Comparison of ENCODE assay signal across 9 cellular contexts in the genomic region with DNA sequence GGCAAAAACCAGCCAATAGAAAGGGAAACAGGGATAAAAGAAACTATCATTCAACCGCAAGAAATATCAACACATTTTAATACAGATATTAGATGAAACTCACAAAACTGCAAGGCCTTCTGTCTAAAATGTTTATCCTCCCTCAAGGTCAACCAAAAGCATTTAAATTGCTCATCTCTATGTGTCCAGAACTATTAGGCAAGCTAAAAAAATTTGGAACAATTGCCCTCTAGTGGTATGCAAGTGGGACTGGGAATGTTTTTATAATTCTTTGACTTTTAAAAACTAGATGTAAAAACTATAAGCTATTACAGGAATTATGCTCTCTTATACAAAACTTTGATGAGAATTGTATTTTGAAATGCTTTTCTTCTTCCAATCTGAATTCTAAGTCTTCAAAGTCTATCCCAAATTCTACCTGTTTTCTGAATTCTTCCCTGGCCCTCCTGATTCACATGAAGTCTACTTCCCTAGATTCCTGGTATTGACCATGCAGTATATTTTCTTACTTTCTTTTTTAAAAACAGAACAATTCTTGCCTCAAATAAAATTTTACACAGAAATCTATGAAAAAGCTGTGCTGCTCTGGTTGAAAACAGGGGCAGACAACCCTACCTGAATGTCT. TPM values are rescaled to one million over a fixed set of nuclear protein-coding genes. Genes with fewer than 3 reads are reported as not detected.
A peak's percentile ranks its signal among the peaks of the same experiment; 100 is the strongest.
DNase-seq lines count a peak whose midpoint lies in the region; ATAC-seq and TF ChIP-seq lines count a peak whose summit lies in the region.
"Had no signal": no experiment of that assay in that cellular context is flagged by ENCODE, and none has a peak within 500 bp of the region (broad histone marks: within the 10 kb centered on the region; RNA-seq: fewer than 3 reads in every experiment).

No MANE protein-coding gene starts in this region.

- TF ChIP-seq CTCF in BJ (IDR thresholded peaks at IDR 0.05; ENCODE audit: insufficient read depth, low read depth, low read length) (peak; percentile 68), HCT116 (IDR thresholded peaks at IDR 0.05 in 2 of 3, conservative IDR thresholded peaks at IDR 0.05 in 1 of 3; ENCODE audit: borderline replicate concordance in 1 of 3, insufficient read depth in 1 of 3, low read depth in 2 of 3, low read length in 2 of 3) (peak; percentile 28 to 67 (median 62); a peak in 5 of 6 replicates), adrenal gland (IDR thresholded peaks at IDR 0.05) (peak; percentile 51 to 73 (median 65))

- POLR2A ChIA-PET in BJ (lab: Charles Lee) (interaction anchor here (0.6 kb wide), 1 partner anchor 312 kb away, joined by 3 read pairs; no protein-coding TSS in a partner anchor), HCT116 (lab: Charles Lee) (no interaction called here)

- intact Hi-C loops in HCT116 (cut with micrococcal nuclease) (loop anchor here (1.0 to 10.0 kb wide), 2 partner anchors 345 to 816 kb away; a partner anchor contains a TSS), adrenal gland (cut with DNase I) (loop anchor here in 1 of 2 donors (10.0 kb wide), 1 partner anchor 796 kb away; no protein-coding TSS in a partner anchor)

- no peaks in the 10 kb centered on the region for H4K20me1 ChIP-seq in HCT116 (ENCODE audit: insufficient read depth)

- H3K27ac ChIP-seq in HCT116 (ENCODE audit: low read depth, low read length) (no peak overlapping the region), adrenal gland (no peak overlapping the region)

- no peak overlapping the region for H3K9ac ChIP-seq in HCT116 (ENCODE audit: low read length)

- no peaks in the 10 kb centered on the region for H3K9me2 ChIP-seq in HCT116 (ENCODE audit: insufficient read depth)

- H3K36me3 ChIP-seq in BJ (ENCODE audit: control insufficient read depth, insufficient read depth, low read length) (peaks cover 15% of the 10 kb centered on the region), HCT116 (ENCODE audit: control insufficient read depth in 1 of 2, insufficient read depth in 2 of 2, low read length in 2 of 2) (peaks cover 71 to 79% of the 10 kb centered on the region in 2 experiments), adrenal gland (replicated peaks in 1 of 2) (peaks cover 0 to 85% of the 10 kb centered on the region in 2 donors)

- H3K9me3 ChIP-seq in HCT116 (ENCODE audit: control insufficient read depth in 1 of 2, insufficient read depth in 1 of 2, low read depth in 1 of 2, low read length in 2 of 2) (no peaks in the 10 kb centered on the region), adrenal gland (replicated peaks in 1 of 3) (no peaks in the 10 kb centered on the region)

- no peak overlapping the region for H2AFZ ChIP-seq in HCT116 (ENCODE audit: low read depth, low read length, poor library complexity, severe bottlenecking)

- H3K4me1 ChIP-seq in HCT116 (ENCODE audit: control insufficient read depth in 1 of 2, insufficient read depth in 2 of 2, low read length in 2 of 2) = peaks cover 7 to 8% of the 10 kb centered on the region in 2 experiments; a peak in 3 of 4 replicates
- peaks cover 6 to 15% of the 10 kb centered on the region in 2 donors for H3K4me1 ChIP-seq in adrenal gland (replicated peaks in 1 of 2)

- TF ChIP-seq POLR2A in HCT116 (IDR thresholded peaks at IDR 0.05; ENCODE audit: borderline replicate concordance, extremely low read depth, insufficient read depth, insufficient read length) = no peak
- no peak for TF ChIP-seq POLR2A in adrenal gland (IDR thresholded peaks at IDR 0.05)

- H3K4me3 ChIP-seq in BJ (ENCODE audit: low read depth, low read length) (no peak overlapping the region), HCT116 (replicated peaks in 1 of 2; ENCODE audit: low read depth in 1 of 2, low read length in 2 of 2) (no peak overlapping the region), adrenal gland (no peak overlapping the region)

- WGBS in adrenal gland, 4 donors = 48 to 72% (median 58%) methylated on average over 1 of the region's 1 CpG

- peaks cover 31% of the 10 kb centered on the region for H3K79me2 ChIP-seq in HCT116 (ENCODE audit: insufficient read depth, low read length)

- TF ChIP-seq RAD21 in HCT116 (IDR thresholded peaks at IDR 0.05; ENCODE audit: low read depth) = peak; percentile 43

- no TSS peak for BruUV-seq in HCT116 (replicated peaks; lab: Mats Ljungman, UMichigan)

- CTCF ChIA-PET in BJ (lab: Yijun Ruan, JAX) (interaction anchor here (1.0 to 3.4 kb wide), 11 partner anchors 9 to 345 kb away, joined by 3 to 32 read pairs (median 4); no protein-coding TSS in a partner anchor), HCT116 (lab: Charles Lee) (interaction anchor here (0.7 to 2.1 kb wide), 10 partner anchors 9 to 381 kb away, joined by 3 to 15 read pairs (median 4); no protein-coding TSS in a partner anchor)

- ATAC-seq in HCT116 (no peak), left lobe of liver (peak; percentile 45), HG02571 (IDR thresholded peaks at IDR 0.05; ENCODE audit: unreplicated experiment) (no peak), HG03097 (IDR thresholded peaks at IDR 0.05; ENCODE audit: low FRiP score, unreplicated experiment) (no peak)

- no peak overlapping the region for H3K4me2 ChIP-seq in HCT116 (ENCODE audit: low read length)

- RAD21 ChIA-PET in HCT116 (lab: Charles Lee; ENCODE audit: low non-redundant PET in 1 of 2, low total read pairs in 2 of 2, uncharacterized antibody in 2 of 2, unreplicated experiment in 2 of 2) = no interaction called here

- no peaks in the 10 kb centered on the region for H3K27me3 ChIP-seq in BJ (ENCODE audit: control insufficient read depth, insufficient read depth, low read length)
- no peaks in the 10 kb centered on the region for H3K27me3 ChIP-seq in HCT116 (ENCODE audit: insufficient read depth, low read length)
- no peaks in the 10 kb centered on the region for H3K27me3 ChIP-seq in adrenal gland

- no peak for DNase-seq in BJ (ENCODE audit: low read depth)
- no peak for DNase-seq in HCT116 (ENCODE audit: low read depth, low spot score)
- no peak for DNase-seq in adrenal gland
- DNase-seq in left lobe of liver (ENCODE audit: low spot score) = no peak
- no peak for DNase-seq in activated CD4-positive, alpha-beta T cell treated with anti-CD3 and anti-CD28 coated beads for 1 hour
- no peak for DNase-seq in HPDE6-E6E7 (ENCODE audit: extremely low spot score)
- DNase-seq: occipital lobe had no signal

TF ChIP-seq in HCT116, 20 proteins besides CTCF, POLR2A, EP300 and RAD21 (continues in another document):
- TF ChIP-seq JUND (IDR thresholded peaks at IDR 0.05) = no peak
- TF ChIP-seq TCF7L2 (IDR thresholded peaks at IDR 0.05; ENCODE audit: borderline replicate concordance, extremely low read depth, insufficient read depth, insufficient read length) = no peak
- no peak for TF ChIP-seq SP1 (IDR thresholded peaks at IDR 0.05; ENCODE audit: low read depth)
- TF ChIP-seq CBX3 (IDR thresholded peaks at IDR 0.05; ENCODE audit: low read depth) = no peak
- no peak for TF ChIP-seq ELF1 (IDR thresholded peaks at IDR 0.05; ENCODE audit: borderline replicate concordance, low read depth)
- no peak for TF ChIP-seq ZNF274 (IDR thresholded peaks at IDR 0.05; ENCODE audit: low read depth, low read length)
- TF ChIP-seq, protein P1, sequence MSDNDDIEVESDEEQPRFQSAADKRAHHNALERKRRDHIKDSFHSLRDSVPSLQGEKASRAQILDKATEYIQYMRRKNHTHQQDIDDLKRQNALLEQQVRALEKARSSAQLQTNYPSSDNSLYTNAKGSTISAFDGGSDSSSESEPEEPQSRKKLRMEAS (IDR thresholded peaks at IDR 0.05) = no peak
- no peak for TF ChIP-seq ZFX (IDR thresholded peaks at IDR 0.05)
- TF ChIP-seq, protein P2, sequence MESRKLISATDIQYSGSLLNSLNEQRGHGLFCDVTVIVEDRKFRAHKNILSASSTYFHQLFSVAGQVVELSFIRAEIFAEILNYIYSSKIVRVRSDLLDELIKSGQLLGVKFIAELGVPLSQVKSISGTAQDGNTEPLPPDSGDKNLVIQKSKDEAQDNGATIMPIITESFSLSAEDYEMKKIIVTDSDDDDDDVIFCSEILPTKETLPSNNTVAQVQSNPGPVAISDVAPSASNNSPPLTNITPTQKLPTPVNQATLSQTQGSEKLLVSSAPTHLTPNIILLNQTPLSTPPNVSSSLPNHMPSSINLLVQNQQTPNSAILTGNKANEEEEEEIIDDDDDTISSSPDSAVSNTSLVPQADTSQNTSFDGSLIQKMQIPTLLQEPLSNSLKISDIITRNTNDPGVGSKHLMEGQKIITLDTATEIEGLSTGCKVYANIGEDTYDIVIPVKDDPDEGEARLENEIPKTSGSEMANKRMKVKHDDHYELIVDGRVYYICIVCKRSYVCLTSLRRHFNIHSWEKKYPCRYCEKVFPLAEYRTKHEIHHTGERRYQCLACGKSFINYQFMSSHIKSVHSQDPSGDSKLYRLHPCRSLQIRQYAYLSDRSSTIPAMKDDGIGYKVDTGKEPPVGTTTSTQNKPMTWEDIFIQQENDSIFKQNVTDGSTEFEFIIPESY (IDR thresholded peaks at IDR 0.05; ENCODE audit: extremely low read depth, insufficient replicate concordance, low read length) = no peak
- no peak for TF ChIP-seq YY1 (IDR thresholded peaks at IDR 0.05; ENCODE audit: extremely low read depth, insufficient replicate concordance, low read depth, low read length)
- no peak for TF ChIP-seq EGR1 (IDR thresholded peaks at IDR 0.05; ENCODE audit: low read depth)

RNA-seq across cellular contexts. Expression of a gene that starts 4.9 kb away (rescaled TPM):
- 24.9 and 54.7 TPM in 2 replicates for polyA plus RNA-seq in BJ (2011; rRNA removed)
- polyA minus RNA-seq in BJ (2011; rRNA and poly(A)+ RNA removed) = 8.6 and 9.4 TPM in 2 replicates
- total RNA-seq in HCT116 (2021; ENCODE audit: unreplicated experiment) = 47.6 TPM
- polyA plus RNA-seq in HCT116 (2012) = 20.6 and 27.7 TPM in 2 replicates
- total RNA-seq in adrenal gland = 10 to 100 TPM; 21.6 to 93.4 (median 53.9) TPM
- polyA plus RNA-seq in adrenal gland = 100 to 1,000 TPM in 2 of 3 donors, 10 to 100 TPM in 1; 80.7 to 218 (median 162) TPM
- 22.2 TPM for total RNA-seq in left lobe of liver

RNA-seq across cellular contexts. Expression of a gene that starts 5.1 kb away (rescaled TPM):
- polyA plus RNA-seq in BJ (2011; rRNA removed) (0.97 and 1.1 TPM in 2 replicates), adrenal gland (1 to 10 TPM in 1 of 3 donors, under 1 TPM in 2; 0.40 to 2.0 (median 0.47) TPM)
- 1.0 and 1.2 TPM in 2 replicates for polyA minus RNA-seq in BJ (2011; rRNA and poly(A)+ RNA removed)
- total RNA-seq in HCT116 (2021; ENCODE audit: unreplicated experiment) (2.1 TPM), adrenal gland (1 to 10 TPM in 5 of 8 donors, under 1 TPM in 3; 0.84 to 2.4 (median 1.2) TPM), left lobe of liver (0.23 TPM)
- polyA plus RNA-seq in HCT116 (2012) = 1.2 and 1.7 TPM in 2 replicates

RNA-seq across cellular contexts. Expression of a gene that starts 56.6 kb away (rescaled TPM):
- polyA plus RNA-seq in BJ (2011; rRNA removed) = not detected in 2 replicates
- not detected in 2 replicates for polyA minus RNA-seq in BJ (2011; rRNA and poly(A)+ RNA removed)
- total RNA-seq in HCT116 (2021; ENCODE audit: unreplicated experiment) = not detected
- polyA plus RNA-seq in HCT116 (2012) = not detected in 2 replicates
- not detected for total RNA-seq in adrenal gland
- not detected for polyA plus RNA-seq in adrenal gland
- total RNA-seq in left lobe of liver = not detected
- total RNA-seq: occipital lobe had no signal
